Comparison of ENCODE assay signal across 10 cellular contexts in the genomic region with DNA sequence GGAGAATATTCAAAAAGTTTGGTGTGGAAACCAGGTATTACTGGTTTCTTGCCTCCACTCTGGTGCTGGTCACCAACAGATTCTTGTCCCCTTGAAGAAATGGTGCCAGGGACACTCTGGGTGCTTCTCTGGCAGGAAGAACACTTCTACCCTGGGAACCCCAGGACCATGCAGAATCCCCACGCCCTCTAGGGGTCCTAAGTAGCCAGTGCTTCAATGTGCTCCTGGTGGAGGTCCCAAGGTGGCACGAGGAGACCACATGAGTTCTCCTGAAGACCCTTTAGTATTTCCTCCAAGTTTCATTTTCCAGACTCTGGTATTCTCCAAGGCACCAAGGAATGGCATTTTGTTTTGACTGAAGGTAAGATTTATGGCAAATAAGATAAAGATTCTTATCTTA.
A peak's percentile ranks its signal among the peaks of the same experiment; 100 is the strongest.
DNase-seq lines count a peak whose midpoint lies in the region; ATAC-seq and TF ChIP-seq lines count a peak whose summit lies in the region.
"Had no signal": no experiment of that assay in that cellular context is flagged by ENCODE, and none has a peak within 500 bp of the region (broad histone marks: within the 10 kb centered on the region; RNA-seq: fewer than 3 reads in every experiment).

No MANE protein-coding gene starts in this region.

- no peaks in the 10 kb centered on the region; the same call in 1 of the 2 replicates for H3K27me3 ChIP-seq in SJCRH30
- no peaks in the 10 kb centered on the region for H3K27me3 ChIP-seq in lower lobe of right lung (ENCODE audit: low read depth)
- H3K27me3 ChIP-seq: right lobe of liver had no signal

- H3K4me1 ChIP-seq in SJCRH30 (no peaks in the 10 kb centered on the region), lower lobe of right lung (no peaks in the 10 kb centered on the region)
- H3K4me1 ChIP-seq: right lobe of liver had no signal

- H3K9me3 ChIP-seq in SJCRH30 (replicated peaks) (no peaks in the 10 kb centered on the region), lower lobe of right lung (no peaks in the 10 kb centered on the region)
- H3K9me3 ChIP-seq: right lobe of liver had no signal

- intact Hi-C loops in lower lobe of right lung (cut with DNase I), result no loop called here

- H3K4me3 ChIP-seq in SJCRH30, result no peak overlapping the region
- no peak overlapping the region for H3K4me3 ChIP-seq in lower lobe of right lung
- H3K4me3 ChIP-seq: right lobe of liver had no signal

- TF ChIP-seq CTCF in lower lobe of right lung (IDR thresholded peaks at IDR 0.05), result peak; percentile 51

- DNase-seq in NCI-H2227 (lab: John Stamatoyannopoulos, UW; ENCODE audit: unreplicated experiment) (peak; percentile 1), NCI-H2227 treated with DMSO at 0.1 percent for 48 hours (lab: John Stamatoyannopoulos, UW) (no peak), SJCRH30 (peak; percentile 19 to 53), lower lobe of right lung (no peak)
- DNase-seq in effector CD4-positive, alpha-beta T cell, result no peak
- DNase-seq: right lobe of liver had no signal

- H3K27ac ChIP-seq in SJCRH30 (no peak overlapping the region), lower lobe of right lung (no peak overlapping the region)
- H3K27ac ChIP-seq: right lobe of liver had no signal

- H3K36me3 ChIP-seq in SJCRH30, result no peaks in the 10 kb centered on the region
- H3K36me3 ChIP-seq in lower lobe of right lung, result no peaks in the 10 kb centered on the region
- H3K36me3 ChIP-seq: right lobe of liver had no signal

- ATAC-seq in HG02798 (IDR thresholded peaks at IDR 0.05; ENCODE audit: poor library complexity, unreplicated experiment) (peak; percentile 87), lower lobe of right lung (peak in 1 of 2 donors; percentile 68), GM19452 (IDR thresholded peaks at IDR 0.05; ENCODE audit: unreplicated experiment) (no peak), GM21515 (IDR thresholded peaks at IDR 0.05; ENCODE audit: unreplicated experiment) (no peak)
- ATAC-seq: activated T-cell treated with anti-CD3 and anti-CD28 coated beads, Interleukin-2, amount 50 U/mL, for 72 hours had no signal

Comparison
In these comparisons a context has a peak if more than half of its experiments do, and no peak if none do; other contexts are left out.
1. DNase-seq: peak in NCI-H2227 (single experiment) and SJCRH30 (2 of 2); none in NCI-H2227 treated with DMSO at 0.1 percent for 48 hours (single experiment), lower lobe of right lung (single experiment) and effector CD4-positive, alpha-beta T cell (single experiment).